8 cellular contexts compared by ENCODE assay signal in genomic region chr4:142817442-142817841, GRCh38. TPM values are rescaled to one million over a fixed set of nuclear protein-coding genes. Genes with fewer than 3 reads are reported as not detected.
DNase-seq lines count a peak whose midpoint lies in the region; ATAC-seq, FAIRE-seq and TF ChIP-seq lines count a peak whose summit lies in the region.

No MANE protein-coding gene starts in this region.

- H3K4me3 ChIP-seq in RWPE2 (ENCODE audit: severe bottlenecking): no peak overlapping the region
- no peak overlapping the region for H3K4me3 ChIP-seq in bronchial epithelial cell (ENCODE audit: low read depth, low read length)
- H3K4me3 ChIP-seq in retinal pigment epithelial cell (ENCODE audit: low read length): peak overlapping the region; percentile 9
- H3K4me3 ChIP-seq in colonic mucosa: no peak overlapping the region

- H3K9ac ChIP-seq in colonic mucosa (ENCODE audit: low read depth in 2 of 2, low read length in 2 of 2): no peak overlapping the region

- peak; percentile 95 for ATAC-seq in RWPE2 (ENCODE audit: low read depth)
- no peak for ATAC-seq in HG02798 (IDR thresholded peaks at IDR 0.05; ENCODE audit: poor library complexity, unreplicated experiment)

- TF ChIP-seq CTCF in RWPE2 (IDR thresholded peaks at IDR 0.05; ENCODE audit: poor library complexity, severe bottlenecking): no peak
- no peak for TF ChIP-seq CTCF in bronchial epithelial cell (IDR thresholded peaks at IDR 0.05; ENCODE audit: insufficient read depth, low read length, severe bottlenecking)
- TF ChIP-seq CTCF in retinal pigment epithelial cell (conservative IDR thresholded peaks at IDR 0.05; ENCODE audit: low read depth, low read length): no peak
- no peak for TF ChIP-seq CTCF in colonic mucosa (IDR thresholded peaks at IDR 0.05)

- FAIRE-seq in bronchial epithelial cell (lab: Jason Lieb, UNC): peak; percentile 95

- peak overlapping the region; percentile 28 for H3K27ac ChIP-seq in RWPE2 (ENCODE audit: poor library complexity, severe bottlenecking)
- no peak overlapping the region for H3K27ac ChIP-seq in colonic mucosa

- intact Hi-C loops in colonic mucosa (cut with DNase I): no loop called here

- DNase-seq in EL (peak; percentile 95), RWPE2 (ENCODE audit: low spot score) (peak; percentile 61), bronchial epithelial cell (ENCODE audit: low read depth) (peak; percentile 89), retinal pigment epithelial cell (ENCODE audit: low read depth) (peak; percentile 98), NCI-H146 treated with DMSO at 0.1 percent for 48 hours (lab: John Stamatoyannopoulos, UW; ENCODE audit: unreplicated experiment) (no peak), putamen (ENCODE audit: low spot score) (no peak), colonic mucosa (no peak)

- no peaks in the 10 kb centered on the region for H3K9me3 ChIP-seq in RWPE2 (ENCODE audit: severe bottlenecking)
- H3K9me3 ChIP-seq in colonic mucosa: no peaks in the 10 kb centered on the region

- H3K36me3 ChIP-seq in RWPE2 (ENCODE audit: low read depth): no peaks in the 10 kb centered on the region
- H3K36me3 ChIP-seq in bronchial epithelial cell (ENCODE audit: control insufficient read depth, insufficient read depth, low read length): no peaks in the 10 kb centered on the region
- no peaks in the 10 kb centered on the region for H3K36me3 ChIP-seq in colonic mucosa

- H3K27me3 ChIP-seq in RWPE2 (ENCODE audit: insufficient read depth, poor library complexity, severe bottlenecking) (no peaks in the 10 kb centered on the region), bronchial epithelial cell (ENCODE audit: control insufficient read depth, insufficient read depth, low read length) (no peaks in the 10 kb centered on the region), colonic mucosa (no peaks in the 10 kb centered on the region)

- H3K4me1 ChIP-seq in RWPE2 (ENCODE audit: insufficient read depth, poor library complexity, severe bottlenecking) (peaks cover 14% of the 10 kb centered on the region), colonic mucosa (no peaks in the 10 kb centered on the region)

RNA-seq across cellular contexts. Expression of gene INPP4B, which starts 28.7 kb away (rescaled TPM):
- total RNA-seq in bronchial epithelial cell: 63.2 and 74.8 TPM in 2 replicates
- 10 to 100 TPM; 10.0 to 14.1 TPM for total RNA-seq in colonic mucosa

Comparison
In these comparisons a context has a peak if more than half of its experiments do, and no peak if none do; other contexts are left out.
1. DNase-seq: peak in EL (single experiment), RWPE2 (single experiment), bronchial epithelial cell (single experiment) and retinal pigment epithelial cell (single experiment); none in NCI-H146 treated with DMSO at 0.1 percent for 48 hours (single experiment), putamen (single experiment) and colonic mucosa (single experiment).